8 cellular contexts compared by ENCODE assay signal in the genomic region with DNA sequence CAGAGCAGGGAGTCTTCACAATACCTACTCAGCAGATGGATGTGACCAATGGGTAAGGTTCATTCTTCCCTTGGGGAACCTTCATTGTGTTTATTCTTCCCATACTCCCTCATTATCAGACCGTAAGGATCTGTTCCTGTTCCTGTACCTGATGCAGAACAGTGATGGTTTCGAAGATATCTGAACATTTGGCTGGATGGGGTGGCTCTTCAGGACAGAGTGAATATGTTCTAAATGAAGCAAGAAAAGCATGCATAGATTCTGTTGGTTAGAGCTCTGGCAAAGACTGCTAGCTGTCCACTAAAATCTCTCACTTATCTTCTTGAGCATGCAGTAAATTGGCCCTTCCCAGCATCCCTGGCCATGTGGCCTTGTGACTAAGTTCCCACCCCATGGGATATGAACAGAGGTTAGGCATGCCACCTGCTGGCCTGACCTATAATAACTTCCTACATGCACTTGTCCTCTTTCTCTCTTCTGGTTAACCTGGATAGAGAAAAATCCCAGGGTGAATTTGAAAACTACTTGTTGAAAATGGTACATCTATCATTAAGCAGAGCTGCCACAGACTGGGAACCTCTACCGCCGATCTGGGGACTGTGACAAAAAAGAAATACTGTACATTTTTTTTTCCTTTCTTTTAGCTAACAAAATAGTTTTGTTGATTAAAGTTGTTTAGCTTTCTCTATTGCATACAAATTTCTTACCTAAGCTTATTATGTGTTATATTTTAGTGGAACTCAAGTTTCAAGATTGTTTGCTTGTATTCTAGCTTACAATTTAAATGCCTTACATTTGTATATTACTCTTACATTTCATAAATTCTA.
DNase-seq lines count a peak whose midpoint lies in the region; ATAC-seq, FAIRE-seq and TF ChIP-seq lines count a peak whose summit lies in the region.

No MANE protein-coding gene starts in this region.

- peak; percentile 51 for FAIRE-seq in islet of Langerhans (lab: Jason Lieb, UNC)

- peak; percentile 88 for ATAC-seq in HG02571 (IDR thresholded peaks at IDR 0.05; ENCODE audit: unreplicated experiment)

- no peaks in the 10 kb centered on the region for H3K4me1 Mint-ChIP-seq in brain

- no peak overlapping the region for H3K4me3 Mint-ChIP-seq in brain

- peak; percentile 25 for DNase-seq in NCI-H2227 (lab: John Stamatoyannopoulos, UW; ENCODE audit: unreplicated experiment)
- no peak for DNase-seq in NCI-H2227 treated with DMSO at 0.1 percent for 48 hours (lab: John Stamatoyannopoulos, UW)
- DNase-seq in MV-4-11 (lab: John Stamatoyannopoulos, UW): peak; percentile 57
- peak; percentile 21 for DNase-seq in T-helper 9 cell
- DNase-seq in stimulated activated CD4-positive, alpha-beta T cell treated with anti-CD3 and anti-CD28 coated beads, Interleukin-1b, Interleukin-23, amount 100 ng/mL, for 48 hours: peak; percentile 42

- H3K27ac Mint-ChIP-seq in brain: no peak overlapping the region

- H3K36me3 Mint-ChIP-seq in brain: no peaks in the 10 kb centered on the region

- H3K27me3 Mint-ChIP-seq in brain: peaks cover 3% of the 10 kb centered on the region

- H3K9me3 Mint-ChIP-seq in brain: no peaks in the 10 kb centered on the region

- peak; percentile 59 to 71 for TF ChIP-seq CTCF in brain (conservative IDR thresholded peaks at IDR 0.05)
